Comparison of ENCODE assay signal across 19 cellular contexts in genomic region chr9:133433351-133433843, GRCh38. TPM values are rescaled to one million over a fixed set of nuclear protein-coding genes. Genes with fewer than 3 reads are reported as not detected.
DNase-seq lines count a peak whose midpoint lies in the region; TF ChIP-seq lines count a peak whose summit lies in the region.
"Had no signal": no experiment of that assay in that cellular context is flagged by ENCODE, and none has a peak within 500 bp of the region (broad histone marks: within the 10 kb centered on the region; RNA-seq: fewer than 3 reads in every experiment).

No MANE protein-coding gene starts in this region.

- H3K4me2 ChIP-seq in OCI-LY7 (ENCODE audit: low read length): no peak overlapping the region
- H3K4me2 ChIP-seq: BLaER1 had no signal

- H2AFZ ChIP-seq in OCI-LY7 (ENCODE audit: low read length): no peak overlapping the region

- H3K36me3 ChIP-seq in OCI-LY7 (ENCODE audit: insufficient read depth, low read length): no peaks in the 10 kb centered on the region
- H3K36me3 ChIP-seq: BLaER1 had no signal

- POLR2A ChIA-PET in OCI-LY7 (lab: Charles Lee): no interaction called here

- peak; percentile 21 for TF ChIP-seq CTCF in GM13977 (IDR thresholded peaks at IDR 0.05; ENCODE audit: extremely low read depth, insufficient read depth, missing control alignments)
- TF ChIP-seq CTCF in OCI-LY7 (conservative IDR thresholded peaks at IDR 0.05; ENCODE audit: low read length): peak; percentile 30; the same call in 1 of the 2 replicates

- no peak overlapping the region for H3K4me3 ChIP-seq in OCI-LY7 (ENCODE audit: low read depth, low read length, poor library complexity, severe bottlenecking)
- H3K4me3 ChIP-seq: BLaER1 had no signal

- no peaks in the 10 kb centered on the region for H3K9me2 ChIP-seq in OCI-LY7 (ENCODE audit: insufficient read depth, low read length)

- DNase-seq in 8988T (peak; percentile 42), GM13977 (ENCODE audit: low spot score) (no peak), OCI-LY7 (ENCODE audit: low spot score) (no peak), nucleus accumbens (lab: John Stamatoyannopoulos, UW) (no peak), head of caudate nucleus (no peak), NK-92 (lab: John Stamatoyannopoulos, UW; ENCODE audit: unreplicated experiment) (no peak)
- DNase-seq: CD4-positive, CD25-positive, alpha-beta regulatory T cell; KBM-7; NCI-H1048; NCI-H1417; NCI-H1694; NCI-H2029 treated with DMSO at 0.1 percent for 48 hours; NCI-H2227 treated with DMSO at 0.1 percent for 48 hours; NCI-H526 treated with DMSO at 0.1 percent for 48 hours; SHP77; T-cell had no signal

- intact Hi-C loops in OCI-LY7 (cut with micrococcal nuclease; ENCODE audit: unreplicated experiment) (no loop called here), head of caudate nucleus (cut with DNase I) (no loop called here)

- H3K79me2 ChIP-seq in OCI-LY7 (ENCODE audit: insufficient read depth, low read depth, low read length): no peaks in the 10 kb centered on the region

- CTCF ChIA-PET in OCI-LY7 (lab: Charles Lee; ENCODE audit: unreplicated experiment): no interaction called here

- no peaks in the 10 kb centered on the region for H4K20me1 ChIP-seq in OCI-LY7 (ENCODE audit: insufficient read depth, low read length)
- H4K20me1 ChIP-seq: BLaER1 had no signal

- in situ Hi-C loops in GM13977 (cut with MboI; ENCODE audit: low pct_unique_long_range_greater_than_20kb, low sequenced_read_pairs, unreplicated experiment): no loop called here

- no peaks in the 10 kb centered on the region for H3K9me3 ChIP-seq in OCI-LY7 (ENCODE audit: low read length)
- H3K9me3 ChIP-seq: BLaER1 had no signal

- H3K27ac ChIP-seq in OCI-LY7 (ENCODE audit: low read depth, low read length, poor library complexity, severe bottlenecking): no peak overlapping the region
- H3K27ac ChIP-seq: BLaER1, RWPE1 had no signal

- BruUV-seq in OCI-LY7 (replicated peaks; lab: Mats Ljungman, UMichigan): no TSS peak

- no peaks in the 10 kb centered on the region for H3K4me1 ChIP-seq in OCI-LY7 (ENCODE audit: insufficient read depth, low read length, poor library complexity, severe bottlenecking)

RNA-seq across cellular contexts. Expression of gene ADAMTS13, which starts 11.2 kb away (rescaled TPM):
- 6.2 and 6.6 TPM in 2 replicates for total RNA-seq in OCI-LY7 (2014; rRNA removed; shearing (Covaris generic))
- 18.1 and 18.5 TPM in 2 replicates for total RNA-seq in OCI-LY7 (2022)

RNA-seq across cellular contexts. Expression of gene REXO4, which starts 15.6 kb away (rescaled TPM):
- 33.6 and 35.7 TPM in 2 replicates for total RNA-seq in OCI-LY7 (2014; rRNA removed; shearing (Covaris generic))
- 40.6 and 45.5 TPM in 2 replicates for total RNA-seq in OCI-LY7 (2022)

RNA-seq across cellular contexts. Expression of gene CACFD1, which starts 26.4 kb away (rescaled TPM):
- 14.9 and 17.2 TPM in 2 replicates for total RNA-seq in OCI-LY7 (2014; rRNA removed; shearing (Covaris generic))
- 16.7 and 19.2 TPM in 2 replicates for total RNA-seq in OCI-LY7 (2022)

RNA-seq across cellular contexts. Expression of gene SLC2A6, which starts 45.5 kb away (rescaled TPM):
- total RNA-seq in OCI-LY7 (2014; rRNA removed; shearing (Covaris generic)): 45.2 and 52.9 TPM in 2 replicates
- total RNA-seq in OCI-LY7 (2022): 42.1 and 51.0 TPM in 2 replicates

RNA-seq across cellular contexts. Expression of gene STKLD1, which starts 57.2 kb away (rescaled TPM):
- total RNA-seq in OCI-LY7 (2014; rRNA removed; shearing (Covaris generic)): 0.05 and 1.7 TPM in 2 replicates
- 0.81 and 1.4 TPM in 2 replicates for total RNA-seq in OCI-LY7 (2022)
- total RNA-seq: HT-29 had no signal
